8 cellular contexts compared by ENCODE assay signal in genomic region chr10:89643812-89644690, GRCh38. TPM values are rescaled to one million over a fixed set of nuclear protein-coding genes. Genes with fewer than 3 reads are reported as not detected.
DNase-seq lines count a peak whose midpoint lies in the region; ATAC-seq and TF ChIP-seq lines count a peak whose summit lies in the region.

No MANE protein-coding gene starts in this region.

- peak; percentile 81 for DNase-seq in NCI-H1092 (lab: John Stamatoyannopoulos, UW)
- peak; percentile 97 for DNase-seq in adipocyte (ENCODE audit: low read depth)
- peak; percentile 72 to 90 (median 85) for DNase-seq in heart left ventricle
- DNase-seq in pons (ENCODE audit: low spot score): peak; percentile 99
- peak; percentile 80 for DNase-seq in upper lobe of right lung

- H3K27me3 ChIP-seq in adipocyte (replicated peaks; ENCODE audit: control insufficient read depth, insufficient read depth, low read length) (no peaks in the 10 kb centered on the region), heart left ventricle (no peaks in the 10 kb centered on the region), upper lobe of right lung (no peaks in the 10 kb centered on the region)

- H3K4me3 ChIP-seq in adipocyte (ENCODE audit: low read length) (peak overlapping the region; percentile 80), heart left ventricle (peak overlapping the region; percentile 45 to 95 (median 82)), upper lobe of right lung (peak overlapping the region; percentile 87)

- H3K27ac ChIP-seq in heart left ventricle (peak overlapping the region; percentile 87 to 99 (median 94)), upper lobe of right lung (peak overlapping the region; percentile 72)

- intact Hi-C loops in heart left ventricle (cut with DNase I): loop anchor here in 5 of 10 donors (2.0 to 5.0 kb wide), 5 partner anchors 47 to 57 kb away; partner anchors contain the start of gene KIF20B (in 2 of the 5)
- intact Hi-C loops in upper lobe of right lung (cut with DNase I): no loop called here

- TF ChIP-seq CTCF in heart left ventricle (IDR thresholded peaks at IDR 0.05): peak in 1 of 12 donors; percentile 12
- TF ChIP-seq CTCF in upper lobe of right lung (IDR thresholded peaks at IDR 0.05): no peak

- ATAC-seq in HG02610 (IDR thresholded peaks at IDR 0.05; ENCODE audit: unreplicated experiment) (peak; percentile 90), SK-N-SH treated with all-trans-retinoic acid at 6 μM for 48 hours (peak; percentile 92), heart left ventricle (peak; percentile 85 to 93 (median 88)), upper lobe of right lung (peak; percentile 94)

- 0 to 1% (median 1%) methylated on average over 24 to 49 of the region's 49 CpGs for WGBS in heart left ventricle, 4 donors

- TF ChIP-seq POLR2A in GM10847 (IDR thresholded peaks at IDR 0.05; ENCODE audit: extremely low read depth, insufficient read length): peak; percentile 90
- peak; percentile 98 to 99 for TF ChIP-seq POLR2A in heart left ventricle (IDR thresholded peaks at IDR 0.05)

- peaks cover under 1% of the 10 kb centered on the region for H3K9me3 ChIP-seq in adipocyte (ENCODE audit: control insufficient read depth, low read length)
- no peaks in the 10 kb centered on the region for H3K9me3 ChIP-seq in heart left ventricle
- no peaks in the 10 kb centered on the region for H3K9me3 ChIP-seq in upper lobe of right lung

- H3K4me1 ChIP-seq in adipocyte (ENCODE audit: control insufficient read depth, insufficient read depth, low read length): peaks cover 31% of the 10 kb centered on the region
- peaks cover 0 to 42% (median 16%) of the 10 kb centered on the region in 12 donors for H3K4me1 ChIP-seq in heart left ventricle
- peaks cover 7% of the 10 kb centered on the region for H3K4me1 ChIP-seq in upper lobe of right lung

- H3K9ac ChIP-seq in adipocyte (ENCODE audit: low read length): peak overlapping the region; percentile 92

- H3K36me3 ChIP-seq in adipocyte (ENCODE audit: control insufficient read depth, insufficient read depth, low read length, severe bottlenecking) (no peaks in the 10 kb centered on the region), heart left ventricle (no peaks in the 10 kb centered on the region), upper lobe of right lung (no peaks in the 10 kb centered on the region)

TF ChIP-seq in SK-N-SH treated with all-trans-retinoic acid at 6 μM for 48 hours, 23 proteins besides CTCF, POLR2A, EP300 and RAD21:
- TF ChIP-seq PPARA (CRISPR knock-in tag; IDR thresholded peaks at IDR 0.05; ENCODE audit: borderline replicate concordance) (no peak), RARB (CRISPR knock-in tag; IDR thresholded peaks at IDR 0.05) (no peak), PATZ1 (CRISPR knock-in tag; IDR thresholded peaks at IDR 0.05; ENCODE audit: borderline replicate concordance) (no peak), ZNF70 (CRISPR knock-in tag; IDR thresholded peaks at IDR 0.05) (no peak), TOX (CRISPR knock-in tag; IDR thresholded peaks at IDR 0.05; ENCODE audit: borderline replicate concordance) (no peak), CREB5 (CRISPR knock-in tag; IDR thresholded peaks at IDR 0.05; ENCODE audit: low read depth) (no peak), ZNF8 (CRISPR knock-in tag; IDR thresholded peaks at IDR 0.05) (no peak), BACH2 (CRISPR knock-in tag; IDR thresholded peaks at IDR 0.05; ENCODE audit: borderline replicate concordance) (no peak), GLIS3 (CRISPR knock-in tag; IDR thresholded peaks at IDR 0.05) (no peak), OSR1 (CRISPR knock-in tag; IDR thresholded peaks at IDR 0.05) (no peak), ISL1 (CRISPR knock-in tag; IDR thresholded peaks at IDR 0.05) (no peak), ZNF565 (CRISPR knock-in tag; conservative IDR thresholded peaks at IDR 0.05; ENCODE audit: low read depth) (no peak), ZC3H10 (CRISPR knock-in tag; IDR thresholded peaks at IDR 0.05) (no peak), TCF4 (CRISPR knock-in tag; IDR thresholded peaks at IDR 0.05; ENCODE audit: borderline replicate concordance) (no peak), CSDC2 (CRISPR knock-in tag; IDR thresholded peaks at IDR 0.05) (no peak), ZFP3 (CRISPR knock-in tag; IDR thresholded peaks at IDR 0.05) (no peak)
TF ChIP-seq in SK-N-SH treated with all-trans-retinoic acid at 6 μM for 48 hours: peak in this region for 0.

RNA-seq across cellular contexts. Expression of gene PANK1, which starts 1.0 kb away (rescaled TPM):
- total RNA-seq in heart left ventricle: 10 to 100 TPM in 8 of 9 donors, 1 to 10 TPM in 1; 9.6 to 24.7 (median 19.1) TPM
- 1 to 10 TPM; 3.6 to 8.4 TPM for polyA plus RNA-seq in heart left ventricle
- 8.0 TPM for total RNA-seq in upper lobe of right lung

RNA-seq across cellular contexts. Expression of gene KIF20B, which starts 57.3 kb away (rescaled TPM):
- total RNA-seq in heart left ventricle: 1 to 10 TPM in 8 of 9 donors, under 1 TPM in 1; 0.95 to 8.6 (median 2.4) TPM
- 1 to 10 TPM in 1 of 2 donors, under 1 TPM in 1; 0.50 to 1.1 TPM for polyA plus RNA-seq in heart left ventricle
- 5.1 TPM for total RNA-seq in upper lobe of right lung

Comparison
In these comparisons a context has a peak if more than half of its experiments do, and no peak if none do; other contexts are left out.
1. Peak in every context shown above with its lines: DNase-seq, ATAC-seq, H3K4me3 ChIP-seq and H3K27ac ChIP-seq.